8 cellular contexts compared by ENCODE assay signal in genomic region chr3:38805765-38806386, GRCh38. TPM values are rescaled to one million over a fixed set of nuclear protein-coding genes. Genes with fewer than 3 reads are reported as not detected.
DNase-seq lines count a peak whose midpoint lies in the region; ATAC-seq, FAIRE-seq and TF ChIP-seq lines count a peak whose summit lies in the region.

No MANE protein-coding gene starts in this region.

- no peaks in the 10 kb centered on the region for H3K4me1 ChIP-seq in GM23248 (ENCODE audit: insufficient read depth)
- H3K4me1 ChIP-seq in endothelial cell of umbilical vein (ENCODE audit: control insufficient read depth, extremely low read depth, insufficient read depth, low read length), result no peaks in the 10 kb centered on the region
- H3K4me1 ChIP-seq in pancreas, result no peaks in the 10 kb centered on the region
- H3K4me1 ChIP-seq in vagina, result no peaks in the 10 kb centered on the region

- H3K36me3 ChIP-seq in GM23248 (ENCODE audit: low read depth) (no peaks in the 10 kb centered on the region), endothelial cell of umbilical vein (ENCODE audit: control insufficient read depth in 2 of 2, extremely low read depth in 1 of 2, insufficient read depth in 2 of 2, low read length in 2 of 2) (no peaks in the 10 kb centered on the region), pancreas (no peaks in the 10 kb centered on the region), vagina (no peaks in the 10 kb centered on the region)

- TF ChIP-seq CTCF in AG04450 (IDR thresholded peaks at IDR 0.05; ENCODE audit: low read depth, low read length) (no peak), endothelial cell of umbilical vein (IDR thresholded peaks at IDR 0.05; ENCODE audit: extremely low read depth in 1 of 2, insufficient read depth in 1 of 2, low read depth in 1 of 2, low read length in 2 of 2) (no peak), pancreas (IDR thresholded peaks at IDR 0.05) (no peak), vagina (IDR thresholded peaks at IDR 0.05) (no peak)

- H3K79me2 ChIP-seq in GM23248 (ENCODE audit: insufficient read depth), result no peaks in the 10 kb centered on the region
- no peaks in the 10 kb centered on the region for H3K79me2 ChIP-seq in endothelial cell of umbilical vein (ENCODE audit: control insufficient read depth, insufficient read depth, low read length)

- no peak overlapping the region for H3K27ac ChIP-seq in AG04450 (ENCODE audit: low read depth, low read length)
- H3K27ac ChIP-seq in GM23248, result no peak overlapping the region
- no peak overlapping the region for H3K27ac ChIP-seq in endothelial cell of umbilical vein (ENCODE audit: insufficient read depth, low read depth, low read length)
- H3K27ac ChIP-seq in pancreas, result no peak overlapping the region
- no peak overlapping the region for H3K27ac ChIP-seq in vagina

- peak in 3 of 4 donors; percentile 72 to 85 (median 75) for ATAC-seq in pancreas

- POLR2A ChIA-PET in AG04450 (lab: Yijun Ruan, JAX) (no interaction called here), endothelial cell of umbilical vein (lab: Charles Lee) (interaction anchor here (0.5 kb wide), 1 partner anchor 298 kb away, joined by 3 read pairs; no protein-coding TSS in a partner anchor)

- H3K9me1 ChIP-seq in endothelial cell of umbilical vein (replicated peaks; ENCODE audit: control insufficient read depth, extremely low read depth, insufficient read depth, low read length), result no peaks in the 10 kb centered on the region

- H4K20me1 ChIP-seq in GM23248 (ENCODE audit: insufficient read depth) (no peaks in the 10 kb centered on the region), endothelial cell of umbilical vein (replicated peaks; ENCODE audit: control insufficient read depth, extremely low read depth, insufficient read depth, low read length) (peaks cover 2% of the 10 kb centered on the region)

- H3K9ac ChIP-seq in GM23248 (no peak overlapping the region), endothelial cell of umbilical vein (replicated peaks; ENCODE audit: extremely low read depth, insufficient read depth, low read length) (no peak overlapping the region)

- TF ChIP-seq POLR2A in endothelial cell of umbilical vein (IDR thresholded peaks at IDR 0.05; ENCODE audit: low read depth, low read length), result no peak
- no peak for TF ChIP-seq POLR2A in vagina (IDR thresholded peaks at IDR 0.05)

- H2AFZ ChIP-seq in GM23248 (no peak overlapping the region), endothelial cell of umbilical vein (ENCODE audit: low read depth, low read length) (no peak overlapping the region)

- in situ Hi-C loops in GM23248 (cut with MboI), result no loop called here

- dilution Hi-C loops in endothelial cell of umbilical vein (cut with MboI; ENCODE audit: extremely low pct_ligation_motif_present, low sequenced_read_pairs), result no loop called here

- no peaks in the 10 kb centered on the region for H3F3A ChIP-seq in GM23248 (ENCODE audit: insufficient read depth)

- FAIRE-seq in endothelial cell of umbilical vein (lab: Jason Lieb, UNC) (peak; percentile 82), pancreas (lab: Jason Lieb, UNC) (no peak)

- DNase-seq in AG04450 (ENCODE audit: low read depth, low spot score), result peak; percentile 46
- DNase-seq in GM23248, result peak; percentile 80
- peak; percentile 72 for DNase-seq in RPMI7951 (ENCODE audit: low read depth)
- peak; percentile 74 for DNase-seq in endothelial cell of umbilical vein (ENCODE audit: low read depth, low spot score)
- peak in 4 of 6 donors; percentile 15 to 52 (median 26) for DNase-seq in pancreas
- no peak for DNase-seq in NCI-H1436 treated with DMSO at 0.1 percent for 48 hours (lab: John Stamatoyannopoulos, UW)
- DNase-seq in vagina (ENCODE audit: extremely low spot score in 2 of 2), result no peak
- no peak for DNase-seq in DMS79 (lab: John Stamatoyannopoulos, UW)

- H3K27me3 ChIP-seq in AG04450 (ENCODE audit: control insufficient read depth, insufficient read depth, low read length), result peaks cover 5% of the 10 kb centered on the region
- no peaks in the 10 kb centered on the region for H3K27me3 ChIP-seq in GM23248 (replicated peaks; ENCODE audit: insufficient read depth)
- H3K27me3 ChIP-seq in endothelial cell of umbilical vein (ENCODE audit: control insufficient read depth in 2 of 2, insufficient read depth in 2 of 2, low read length in 2 of 2), result peaks cover 0 to 7% of the 10 kb centered on the region in 2 experiments
- peaks cover 0 to 4% (median 0%) of the 10 kb centered on the region in 4 donors for H3K27me3 ChIP-seq in pancreas
- H3K27me3 ChIP-seq in vagina, result no peaks in the 10 kb centered on the region

- H3K9me2 ChIP-seq in GM23248 (ENCODE audit: insufficient read depth), result no peaks in the 10 kb centered on the region

- no peak overlapping the region for H3K4me3 ChIP-seq in AG04450 (ENCODE audit: low read depth, low read length)
- H3K4me3 ChIP-seq in GM23248, result no peak overlapping the region
- no peak overlapping the region for H3K4me3 ChIP-seq in endothelial cell of umbilical vein (replicated peaks in 1 of 3; ENCODE audit: insufficient read depth in 1 of 3, low read depth in 1 of 3, low read length in 3 of 3)
- no peak overlapping the region for H3K4me3 ChIP-seq in pancreas
- no peak overlapping the region for H3K4me3 ChIP-seq in vagina

- no TSS peak for BruUV-seq in endothelial cell of umbilical vein (replicated peaks; lab: Mats Ljungman, UMichigan)

- H3K9me3 ChIP-seq in AG04450 (ENCODE audit: control insufficient read depth, insufficient read depth, low read length) (no peaks in the 10 kb centered on the region), GM23248 (ENCODE audit: low read depth) (no peaks in the 10 kb centered on the region), endothelial cell of umbilical vein (replicated peaks; ENCODE audit: control insufficient read depth, insufficient read depth, low read length) (no peaks in the 10 kb centered on the region), pancreas (no peaks in the 10 kb centered on the region), vagina (no peaks in the 10 kb centered on the region)

- intact Hi-C loops in endothelial cell of umbilical vein (cut with micrococcal nuclease) (loop anchor here (2.0 kb wide), 1 partner anchor 29 kb away; no protein-coding TSS in a partner anchor), pancreas (cut with DNase I) (no loop called here), vagina (cut with DNase I) (no loop called here)

- H3K4me2 ChIP-seq in GM23248 (ENCODE audit: unreplicated experiment) (no peak overlapping the region), endothelial cell of umbilical vein (ENCODE audit: insufficient read depth, low read length) (no peak overlapping the region)

- CTCF ChIA-PET in AG04450 (lab: Charles Lee) (interaction anchor here (0.5 to 2.7 kb wide), 8 partner anchors 20 to 336 kb away, joined by 3 to 14 read pairs (median 5); no protein-coding TSS in a partner anchor), endothelial cell of umbilical vein (lab: Charles Lee) (interaction anchor here (0.7 to 2.4 kb wide), 12 partner anchors 10 to 225 kb away, joined by 3 to 19 read pairs (median 3); partner anchors contain the start of gene SCN10A)

- 2 to 4% methylated on average over 9 of the region's 9 CpGs for WGBS in GM23248 (ENCODE audit: low coverage in 1 of 2, low lambda C conversion rate in 2 of 2, missing lambda C conversion rate in 2 of 2), 2 experiments
- WGBS in pancreas, 2 donors, result 9 to 14% methylated on average over 9 of the region's 9 CpGs

TF ChIP-seq in endothelial cell of umbilical vein, 7 proteins besides CTCF, POLR2A, EP300 and RAD21:
- no peak for TF ChIP-seq MYC (IDR thresholded peaks at IDR 0.05; ENCODE audit: low read depth, low read length)
- no peak for TF ChIP-seq MAX (IDR thresholded peaks at IDR 0.05; ENCODE audit: insufficient read depth, insufficient read length)
- TF ChIP-seq POLR2AphosphoS5 (IDR thresholded peaks at IDR 0.05; ENCODE audit: insufficient read depth, low read depth, low read length), result no peak
- no peak for TF ChIP-seq EZH2 (IDR thresholded peaks at IDR 0.05; ENCODE audit: borderline replicate concordance, low read depth, low read length, severe bottlenecking)
- TF ChIP-seq JUN (IDR thresholded peaks at IDR 0.05; ENCODE audit: borderline replicate concordance, insufficient read depth, insufficient read length, low read depth), result no peak
TF ChIP-seq in endothelial cell of umbilical vein: peak in this region for 0.

RNA-seq across cellular contexts. Expression of gene SCN10A, which starts 10.1 kb away (rescaled TPM):
- not detected in 2 replicates for polyA plus RNA-seq in AG04450 (2011; rRNA removed)
- polyA minus RNA-seq in AG04450 (2011; rRNA and poly(A)+ RNA removed), result not detected in 2 replicates
- total RNA-seq in GM23248 (2014; rRNA removed; shearing (Covaris generic)), result not detected in 2 replicates
- not detected in 2 replicates for polyA plus RNA-seq in GM23248 (2016; fragmentation: Nextera tagmentation; extraction: Ambion mirVana)
- not detected in 2 replicates for total RNA-seq in RPMI7951 (2014; rRNA removed; shearing (Covaris generic))
- total RNA-seq in endothelial cell of umbilical vein, result 0.09 TPM in 1 of 2 replicates, not detected in the other
- polyA plus RNA-seq in endothelial cell of umbilical vein, result 0.07 and 0.08 TPM in 2 replicates
- polyA plus RNA-seq in endothelial cell of umbilical vein (2011; cell fraction: cytosol; rRNA removed), result 0.04 and 0.05 TPM in 2 replicates
- 0.13 and 0.15 TPM in 2 replicates for polyA plus RNA-seq in endothelial cell of umbilical vein (2011; cell fraction: nucleus; rRNA removed)
- 0.03 TPM in 1 of 2 replicates, not detected in the other for polyA plus RNA-seq in endothelial cell of umbilical vein (2012)
- not detected in 2 replicates for polyA minus RNA-seq in endothelial cell of umbilical vein
- not detected for polyA minus RNA-seq in endothelial cell of umbilical vein (2011; cell fraction: cytosol; rRNA and poly(A)+ RNA removed)
- polyA minus RNA-seq in endothelial cell of umbilical vein (2011; cell fraction: nucleus; rRNA and poly(A)+ RNA removed), result 0.10 TPM in 1 of 2 replicates, not detected in the other
- not detected for total RNA-seq in pancreas
- polyA plus RNA-seq in pancreas, result not detected
- total RNA-seq in vagina, result not detected

Comparison
In these comparisons a context has a peak if more than half of its experiments do, and no peak if none do; other contexts are left out.
1. DNase-seq: peak in AG04450 (single experiment), GM23248 (single experiment), RPMI7951 (single experiment), endothelial cell of umbilical vein (single experiment) and pancreas (4 of 6); none in NCI-H1436 treated with DMSO at 0.1 percent for 48 hours (single experiment), vagina (0 of 2) and DMS79 (single experiment).